Comparison of ENCODE assay signal across 8 cellular contexts in the genomic region with DNA sequence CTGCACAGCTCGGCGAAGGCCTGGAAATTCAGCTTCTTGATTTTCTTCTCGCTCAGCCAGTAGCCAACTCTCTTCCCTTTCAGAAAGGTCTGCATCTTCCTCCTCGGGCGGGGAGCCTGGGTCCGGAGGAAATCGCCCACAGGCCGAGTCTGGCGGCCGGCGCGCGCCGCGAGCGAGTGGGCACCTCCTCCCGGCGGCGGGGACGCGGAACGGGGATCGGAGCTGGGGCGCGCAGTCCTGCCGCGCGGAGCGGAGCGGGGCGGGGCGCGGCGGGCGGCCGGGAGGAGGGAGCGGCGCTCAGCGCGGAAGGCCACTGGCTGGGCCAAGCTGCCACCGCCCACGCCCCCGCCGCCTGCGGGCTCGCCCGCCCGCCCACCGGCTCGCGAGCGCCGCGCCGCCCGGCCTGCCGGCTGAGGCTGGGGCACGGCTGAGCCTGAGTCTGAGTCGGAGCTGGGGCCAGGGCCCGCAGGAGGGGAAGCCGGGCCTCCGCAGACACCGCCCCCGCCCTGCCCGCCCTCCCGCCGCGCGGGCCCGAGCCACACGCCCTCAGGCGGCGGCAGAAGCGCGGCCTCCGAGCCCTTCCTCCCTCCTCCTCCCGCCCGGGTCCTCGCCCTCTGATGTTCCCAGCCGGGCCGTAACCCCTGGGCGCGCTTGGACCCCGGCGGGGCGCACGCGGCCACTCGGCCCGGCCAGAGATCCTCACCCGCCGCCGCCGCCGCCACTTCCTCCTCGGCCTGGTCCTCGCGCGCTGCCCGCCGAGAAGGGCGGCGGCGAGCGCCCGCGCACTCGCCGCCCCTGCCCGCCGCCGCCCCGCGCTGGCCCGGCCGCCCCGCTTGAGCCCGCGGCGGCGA. TPM values are rescaled to one million over a fixed set of nuclear protein-coding genes. Genes with fewer than 3 reads are reported as not detected.
DNase-seq lines count a peak whose midpoint lies in the region; ATAC-seq, FAIRE-seq and TF ChIP-seq lines count a peak whose summit lies in the region.

No MANE protein-coding gene starts in this region.

- intact Hi-C loops in activated T-helper 1 cell treated with anti-CD3 and anti-CD28 coated beads, Interleukin-12 subunit alpha, Interleukin-12 subunit beta, Interleukin-2, Interleukin-4 antibody, amounts not matched to agents 30 ng/mL and 10 ng/mL and 1 ng/mL, durations not matched to agents 14 hours and 24 hours and 36 hours (cut with micrococcal nuclease): loop anchor here (1.0 kb wide), 1 partner anchor 321 kb away; the partner anchor contains the start of gene GOLGA5

- no peak for FAIRE-seq in RCC 7860 (lab: Jason Lieb, UNC)

- no peak for TF ChIP-seq CTCF in fibroblast of mammary gland (conservative IDR thresholded peaks at IDR 0.05; ENCODE audit: control insufficient read depth, insufficient read depth, low read depth, low read length)

- peaks cover 28% of the 10 kb centered on the region for H3K4me1 Mint-ChIP-seq in activated T-helper 1 cell treated with anti-CD3 and anti-CD28 coated beads, Interleukin-12 subunit alpha, Interleukin-12 subunit beta, Interleukin-2, Interleukin-4 antibody, amounts not matched to agents 30 ng/mL and 10 ng/mL and 1 ng/mL, durations not matched to agents 14 hours and 24 hours and 36 hours (ENCODE audit: low read depth)
- peaks cover 23 to 33% of the 10 kb centered on the region in 2 donors for H3K4me1 Mint-ChIP-seq in natural killer cell treated with Interleukin-12 subunit alpha and Interleukin-12 subunit beta and Interleukin-15 and Interleukin-18, amount 100 ng/mL, for 72 hours (ENCODE audit: low read depth in 2 of 2)

- no peak for TF ChIP-seq RAD21 in Ishikawa (IDR thresholded peaks at IDR 0.05; ENCODE audit: low read depth)

- H3K9me3 Mint-ChIP-seq in activated T-helper 1 cell treated with anti-CD3 and anti-CD28 coated beads, Interleukin-12 subunit alpha, Interleukin-12 subunit beta, Interleukin-2, Interleukin-4 antibody, amounts not matched to agents 30 ng/mL and 10 ng/mL and 1 ng/mL, durations not matched to agents 14 hours and 24 hours and 36 hours: no peaks in the 10 kb centered on the region
- H3K9me3 Mint-ChIP-seq in natural killer cell treated with Interleukin-12 subunit alpha and Interleukin-12 subunit beta and Interleukin-15 and Interleukin-18, amount 100 ng/mL, for 72 hours: no peaks in the 10 kb centered on the region

- peak; percentile 75 for ATAC-seq in GM21576 (IDR thresholded peaks at IDR 0.05; ENCODE audit: unreplicated experiment)
- peak; percentile 93 to 94 for ATAC-seq in natural killer cell treated with Interleukin-12 subunit alpha and Interleukin-12 subunit beta and Interleukin-15 and Interleukin-18, amount 100 ng/mL, for 72 hours

- H3K4me3 ChIP-seq in fibroblast of mammary gland (ENCODE audit: control insufficient read depth, low read depth, low read length): peak overlapping the region; percentile 62

- H3K36me3 Mint-ChIP-seq in activated T-helper 1 cell treated with anti-CD3 and anti-CD28 coated beads, Interleukin-12 subunit alpha, Interleukin-12 subunit beta, Interleukin-2, Interleukin-4 antibody, amounts not matched to agents 30 ng/mL and 10 ng/mL and 1 ng/mL, durations not matched to agents 14 hours and 24 hours and 36 hours (ENCODE audit: low read depth): peaks cover 2% of the 10 kb centered on the region
- no peaks in the 10 kb centered on the region for H3K36me3 Mint-ChIP-seq in natural killer cell treated with Interleukin-12 subunit alpha and Interleukin-12 subunit beta and Interleukin-15 and Interleukin-18, amount 100 ng/mL, for 72 hours

- H3K27me3 Mint-ChIP-seq in activated T-helper 1 cell treated with anti-CD3 and anti-CD28 coated beads, Interleukin-12 subunit alpha, Interleukin-12 subunit beta, Interleukin-2, Interleukin-4 antibody, amounts not matched to agents 30 ng/mL and 10 ng/mL and 1 ng/mL, durations not matched to agents 14 hours and 24 hours and 36 hours (ENCODE audit: insufficient read depth): peaks cover 1% of the 10 kb centered on the region
- H3K27me3 Mint-ChIP-seq in natural killer cell treated with Interleukin-12 subunit alpha and Interleukin-12 subunit beta and Interleukin-15 and Interleukin-18, amount 100 ng/mL, for 72 hours: no peaks in the 10 kb centered on the region

- peak overlapping the region; percentile 48 for H3K27ac Mint-ChIP-seq in activated T-helper 1 cell treated with anti-CD3 and anti-CD28 coated beads, Interleukin-12 subunit alpha, Interleukin-12 subunit beta, Interleukin-2, Interleukin-4 antibody, amounts not matched to agents 30 ng/mL and 10 ng/mL and 1 ng/mL, durations not matched to agents 14 hours and 24 hours and 36 hours
- H3K27ac Mint-ChIP-seq in natural killer cell treated with Interleukin-12 subunit alpha and Interleukin-12 subunit beta and Interleukin-15 and Interleukin-18, amount 100 ng/mL, for 72 hours: peak overlapping the region in 1 of 2 donors; percentile 50

- TF ChIP-seq EP300 in Ishikawa (IDR thresholded peaks at IDR 0.05; ENCODE audit: borderline replicate concordance): no peak

- DNase-seq in DMS153 treated with DMSO at 0.1 percent for 48 hours (lab: John Stamatoyannopoulos, UW; ENCODE audit: unreplicated experiment) (peak; percentile 56), RCC 7860 (ENCODE audit: low spot score) (peak; percentile 58), fibroblast of mammary gland (ENCODE audit: low read depth) (peak; percentile 72)
- peak; percentile 87 for DNase-seq in activated T-helper 1 cell treated with anti-CD3 and anti-CD28 coated beads, Interleukin-12 subunit alpha, Interleukin-12 subunit beta, Interleukin-2, Interleukin-4 antibody, amounts not matched to agents 30 ng/mL and 10 ng/mL and 1 ng/mL, durations not matched to agents 14 hours and 24 hours and 36 hours (ENCODE audit: low spot score)
- peak; percentile 95 for DNase-seq in natural killer cell treated with Interleukin-12 subunit alpha and Interleukin-12 subunit beta and Interleukin-15 and Interleukin-18, amount 100 ng/mL, for 72 hours (ENCODE audit: low spot score)
- peak; percentile 82 for DNase-seq in stimulated activated naive CD4-positive, alpha-beta T cell treated with Interleukin-2 at 50 U/mL for 16 hours (lab: John Stamatoyannopoulos, UW)

- H3K4me3 Mint-ChIP-seq in activated T-helper 1 cell treated with anti-CD3 and anti-CD28 coated beads, Interleukin-12 subunit alpha, Interleukin-12 subunit beta, Interleukin-2, Interleukin-4 antibody, amounts not matched to agents 30 ng/mL and 10 ng/mL and 1 ng/mL, durations not matched to agents 14 hours and 24 hours and 36 hours: peak overlapping the region; percentile 88
- H3K4me3 Mint-ChIP-seq in natural killer cell treated with Interleukin-12 subunit alpha and Interleukin-12 subunit beta and Interleukin-15 and Interleukin-18, amount 100 ng/mL, for 72 hours: peak overlapping the region; percentile 90

TF ChIP-seq in Ishikawa, 13 proteins besides CTCF, POLR2A, EP300 and RAD21:
- TF ChIP-seq MAX (IDR thresholded peaks at IDR 0.05) (peak; percentile 21; the same call in 1 of the 2 replicates), EGR1 (IDR thresholded peaks at IDR 0.05) (peak; percentile 79), TEAD4 (IDR thresholded peaks at IDR 0.05) (no peak)

RNA-seq across cellular contexts. Expression of gene ITPK1, which starts 0.4 kb away (rescaled TPM):
- total RNA-seq in activated T-helper 1 cell treated with anti-CD3 and anti-CD28 coated beads, Interleukin-12 subunit alpha, Interleukin-12 subunit beta, Interleukin-2, Interleukin-4 antibody, amounts not matched to agents 30 ng/mL and 10 ng/mL and 1 ng/mL, durations not matched to agents 14 hours and 24 hours and 36 hours: 71.0 and 77.3 TPM in 2 replicates
- 10 to 100 TPM; 57.9 to 92.1 TPM for total RNA-seq in natural killer cell treated with Interleukin-12 subunit alpha and Interleukin-12 subunit beta and Interleukin-15 and Interleukin-18, amount 100 ng/mL, for 72 hours

Comparison
In these comparisons a context has a peak if more than half of its experiments do, and no peak if none do; other contexts are left out.
1. Peak in every context shown above with its lines: DNase-seq, ATAC-seq and H3K4me3 ChIP-seq.